Comparison of ENCODE assay signal across 9 cellular contexts in genomic region chr1:109493227-109493626, GRCh38. TPM values are rescaled to one million over a fixed set of nuclear protein-coding genes. Genes with fewer than 3 reads are reported as not detected.
DNase-seq lines count a peak whose midpoint lies in the region; ATAC-seq and TF ChIP-seq lines count a peak whose summit lies in the region.
"Had no signal": no experiment of that assay in that cellular context is flagged by ENCODE, and none has a peak within 500 bp of the region (broad histone marks: within the 10 kb centered on the region; RNA-seq: fewer than 3 reads in every experiment).

No MANE protein-coding gene starts in this region.

- H3K4me1 ChIP-seq in upper lobe of left lung (peaks cover 18 to 31% (median 18%) of the 10 kb centered on the region in 4 donors), adrenal gland (replicated peaks in 1 of 2) (peaks cover 18 to 41% of the 10 kb centered on the region in 2 donors)

- H3K4me3 ChIP-seq in upper lobe of left lung (peak overlapping the region in 1 of 4 donors; percentile 99), adrenal gland (no peak overlapping the region)

- peaks cover 2% of the 10 kb centered on the region for H3K36me3 Mint-ChIP-seq in activated naive CD4-positive, alpha-beta T cell treated with anti-CD3 and anti-CD28 coated beads, Interleukin-2, amount 50 U/mL, for 24 hours
- H3K36me3 Mint-ChIP-seq in activated naive CD8-positive, alpha-beta T cell treated with anti-CD3 and anti-CD28 coated beads for 36 hours = no peaks in the 10 kb centered on the region
- peaks cover 2% of the 10 kb centered on the region for H3K36me3 Mint-ChIP-seq in mesothelial cell of epicardium

- intact Hi-C loops in adrenal gland (cut with DNase I) = loop anchor here in 1 of 2 donors (1.0 kb wide), 1 partner anchor 39 kb away; no protein-coding TSS in a partner anchor

- DNase-seq in activated naive CD4-positive, alpha-beta T cell treated with anti-CD3 and anti-CD28 coated beads, Interleukin-2, amount 50 U/mL, for 16 hours = no peak
- no peak for DNase-seq in activated naive CD8-positive, alpha-beta T cell treated with anti-CD3 and anti-CD28 coated beads for 36 hours
- DNase-seq in mesothelial cell of epicardium (ENCODE audit: low spot score in 2 of 2, unreplicated experiment in 2 of 2) = no peak
- DNase-seq in upper lobe of left lung = no peak
- no peak for DNase-seq in cerebellar nuclear complex (lab: John Stamatoyannopoulos, UW)
- DNase-seq in adrenal gland = no peak

- H3K36me3 ChIP-seq in upper lobe of left lung (peaks cover 0 to 38% (median 24%) of the 10 kb centered on the region in 4 donors), adrenal gland (replicated peaks in 1 of 2) (peaks cover 0 to 26% of the 10 kb centered on the region in 2 donors)

- peaks cover 0 to 3% (median 0%) of the 10 kb centered on the region in 4 donors for H3K27me3 ChIP-seq in upper lobe of left lung
- H3K27me3 ChIP-seq in adrenal gland = no peaks in the 10 kb centered on the region

- H3K4me3 Mint-ChIP-seq in activated naive CD4-positive, alpha-beta T cell treated with anti-CD3 and anti-CD28 coated beads, Interleukin-2, amount 50 U/mL, for 24 hours = peak overlapping the region; percentile 93
- peak overlapping the region; percentile 97 for H3K4me3 Mint-ChIP-seq in activated naive CD8-positive, alpha-beta T cell treated with anti-CD3 and anti-CD28 coated beads for 36 hours
- peak overlapping the region; percentile 90 for H3K4me3 Mint-ChIP-seq in mesothelial cell of epicardium

- ATAC-seq in upper lobe of left lung (ENCODE audit: low FRiP score in 2 of 2) = no peak
- no peak for ATAC-seq in GM21367 (IDR thresholded peaks at IDR 0.05; ENCODE audit: unreplicated experiment)

- peaks cover 49% of the 10 kb centered on the region for H3K4me1 Mint-ChIP-seq in activated naive CD4-positive, alpha-beta T cell treated with anti-CD3 and anti-CD28 coated beads, Interleukin-2, amount 50 U/mL, for 24 hours
- H3K4me1 Mint-ChIP-seq in activated naive CD8-positive, alpha-beta T cell treated with anti-CD3 and anti-CD28 coated beads for 36 hours = peaks cover 34% of the 10 kb centered on the region
- peaks cover 10% of the 10 kb centered on the region for H3K4me1 Mint-ChIP-seq in mesothelial cell of epicardium

- no peaks in the 10 kb centered on the region for H3K9me3 ChIP-seq in upper lobe of left lung
- H3K9me3 ChIP-seq in adrenal gland (replicated peaks in 1 of 3) = no peaks in the 10 kb centered on the region

- no peaks in the 10 kb centered on the region for H3K9me3 Mint-ChIP-seq in activated naive CD4-positive, alpha-beta T cell treated with anti-CD3 and anti-CD28 coated beads, Interleukin-2, amount 50 U/mL, for 24 hours
- H3K9me3 Mint-ChIP-seq in activated naive CD8-positive, alpha-beta T cell treated with anti-CD3 and anti-CD28 coated beads for 36 hours = no peaks in the 10 kb centered on the region
- no peaks in the 10 kb centered on the region for H3K9me3 Mint-ChIP-seq in mesothelial cell of epicardium

- TF ChIP-seq POLR2A in upper lobe of left lung (IDR thresholded peaks at IDR 0.05) = no peak
- TF ChIP-seq POLR2A in adrenal gland (IDR thresholded peaks at IDR 0.05) = no peak

- H3K27ac ChIP-seq in upper lobe of left lung (peak overlapping the region; percentile 58 to 91 (median 85)), adrenal gland (peak overlapping the region in 2 of 5 donors; percentile 65 to 82)

- H3K27ac Mint-ChIP-seq in activated naive CD4-positive, alpha-beta T cell treated with anti-CD3 and anti-CD28 coated beads, Interleukin-2, amount 50 U/mL, for 24 hours = no peak overlapping the region
- H3K27ac Mint-ChIP-seq in activated naive CD8-positive, alpha-beta T cell treated with anti-CD3 and anti-CD28 coated beads for 36 hours = no peak overlapping the region
- H3K27ac Mint-ChIP-seq in mesothelial cell of epicardium = no peak overlapping the region

- no peak for TF ChIP-seq CTCF in mesothelial cell of epicardium (IDR thresholded peaks at IDR 0.05; ENCODE audit: unreplicated experiment)
- TF ChIP-seq CTCF in upper lobe of left lung (IDR thresholded peaks at IDR 0.05) = no peak
- TF ChIP-seq CTCF in adrenal gland (IDR thresholded peaks at IDR 0.05) = no peak

- WGBS in upper lobe of left lung, 2 donors = 70% methylated on average over 3 of the region's 4 CpGs; no CpG with 5 or more reads in 1 of the 2 donors
- WGBS in adrenal gland, 4 donors = 67 to 74% (median 73%) methylated on average over 4 of the region's 4 CpGs; no CpG with 5 or more reads in 1 of the 4 donors

- H3K27me3 Mint-ChIP-seq in activated naive CD4-positive, alpha-beta T cell treated with anti-CD3 and anti-CD28 coated beads, Interleukin-2, amount 50 U/mL, for 24 hours = no peaks in the 10 kb centered on the region
- H3K27me3 Mint-ChIP-seq in activated naive CD8-positive, alpha-beta T cell treated with anti-CD3 and anti-CD28 coated beads for 36 hours = no peaks in the 10 kb centered on the region
- no peaks in the 10 kb centered on the region for H3K27me3 Mint-ChIP-seq in mesothelial cell of epicardium (ENCODE audit: low read depth)

- TF ChIP-seq EP300 in upper lobe of left lung (IDR thresholded peaks at IDR 0.05) = no peak

RNA-seq across cellular contexts. Expression of gene CYB561D1, which starts 0.7 kb away (rescaled TPM):
- total RNA-seq in activated naive CD8-positive, alpha-beta T cell treated with anti-CD3 and anti-CD28 coated beads for 36 hours = 1 to 10 TPM; 6.3 to 8.1 TPM
- total RNA-seq in mesothelial cell of epicardium = 9.5 to 11.7 TPM (median 10.6 TPM) in 3 replicates
- 10 to 100 TPM in 3 of 6 donors, 1 to 10 TPM in 3; 4.2 to 16.4 (median 9.9) TPM for total RNA-seq in upper lobe of left lung
- 10 to 100 TPM in 6 of 8 donors, 1 to 10 TPM in 2; 8.5 to 21.2 (median 14.8) TPM for total RNA-seq in adrenal gland
- polyA plus RNA-seq in adrenal gland = 1 to 10 TPM; 4.4 to 9.5 (median 7.8) TPM

RNA-seq across cellular contexts. Expression of gene ATXN7L2, which starts 9.5 kb away (rescaled TPM):
- 10 to 100 TPM; 14.6 to 15.6 TPM for total RNA-seq in activated naive CD8-positive, alpha-beta T cell treated with anti-CD3 and anti-CD28 coated beads for 36 hours
- total RNA-seq in mesothelial cell of epicardium = 13.8 to 14.9 TPM (median 13.8 TPM) in 3 replicates
- 10 to 100 TPM in 1 of 6 donors, 1 to 10 TPM in 5; 2.3 to 19.9 (median 5.3) TPM for total RNA-seq in upper lobe of left lung
- 10 to 100 TPM in 3 of 8 donors, 1 to 10 TPM in 5; 5.8 to 16.3 (median 9.0) TPM for total RNA-seq in adrenal gland
- 100 to 1,000 TPM in 1 of 3 donors, 10 to 100 TPM in 1, 1 to 10 TPM in 1; 3.1 to 109 (median 45.5) TPM for polyA plus RNA-seq in adrenal gland

RNA-seq across cellular contexts. Expression of gene AMIGO1, which starts 16.3 kb away (rescaled TPM):
- 1 to 10 TPM; 2.1 to 2.5 TPM for total RNA-seq in activated naive CD8-positive, alpha-beta T cell treated with anti-CD3 and anti-CD28 coated beads for 36 hours
- total RNA-seq in mesothelial cell of epicardium (5.0 to 5.4 TPM (median 5.1 TPM) in 3 replicates), upper lobe of left lung (10 to 100 TPM in 2 of 6 donors, 1 to 10 TPM in 4; 1.0 to 11.8 (median 8.3) TPM), adrenal gland (10 to 100 TPM; 19.8 to 27.9 (median 24.5) TPM)
- 10 to 100 TPM in 1 of 3 donors, 1 to 10 TPM in 2; 3.8 to 20.7 (median 4.7) TPM for polyA plus RNA-seq in adrenal gland

RNA-seq across cellular contexts. Expression of gene SYPL2, which starts 26.9 kb away (rescaled TPM):
- not detected for total RNA-seq in activated naive CD8-positive, alpha-beta T cell treated with anti-CD3 and anti-CD28 coated beads for 36 hours
- total RNA-seq in mesothelial cell of epicardium = 0.11 to 0.22 TPM (median 0.14 TPM) in 3 replicates
- total RNA-seq in upper lobe of left lung = 1 to 10 TPM in 4 of 6 donors, under 1 TPM in 2; 0.30 to 3.1 (median 1.1) TPM
- 10 to 100 TPM in 5 of 8 donors, 1 to 10 TPM in 3; 9.2 to 20.3 (median 13.7) TPM for total RNA-seq in adrenal gland
- 10 to 100 TPM in 1 of 3 donors, 1 to 10 TPM in 2; 5.8 to 23.6 (median 8.5) TPM for polyA plus RNA-seq in adrenal gland

RNA-seq across cellular contexts. Expression of gene GPR61, which starts 46.4 kb away (rescaled TPM):
- under 1 TPM in 1 of 2 experiments, not detected in 1; 0.16 TPM for total RNA-seq in activated naive CD8-positive, alpha-beta T cell treated with anti-CD3 and anti-CD28 coated beads for 36 hours
- total RNA-seq in mesothelial cell of epicardium (not detected in 3 replicates), upper lobe of left lung (not detected), adrenal gland (1 to 10 TPM in 1 of 8 donors, under 1 TPM in 5, not detected in 2; 0.11 to 2.1 (median 0.52) TPM)
- polyA plus RNA-seq in adrenal gland = 1 to 10 TPM in 1 of 3 donors, under 1 TPM in 2; 0.57 to 1.2 (median 0.88) TPM
- polyA plus RNA-seq: urinary bladder had no signal
